ENCODE assay signal across 2 cellular contexts in the genomic region with DNA sequence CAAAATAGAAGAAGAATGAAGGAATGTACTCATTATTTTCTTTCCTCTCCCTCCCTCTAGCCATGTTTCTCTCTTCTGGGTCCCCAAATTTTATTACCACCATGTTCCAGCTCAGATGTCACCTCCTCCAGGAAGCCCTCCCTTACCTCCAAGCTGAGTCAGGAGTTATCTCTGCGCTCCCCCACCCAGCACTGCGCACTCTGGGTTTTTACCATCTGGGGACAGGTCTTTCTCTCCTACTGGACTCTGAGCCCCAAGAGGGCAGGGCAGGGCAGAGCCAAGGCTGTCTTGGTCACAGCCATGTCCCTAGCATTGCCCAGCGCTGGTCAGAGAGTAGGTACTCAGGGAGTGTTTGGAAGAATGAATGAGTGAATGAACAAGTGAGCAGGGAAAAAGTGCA.
TF ChIP-seq lines count a peak whose summit lies in the region.

No MANE protein-coding gene starts in this region.

TF ChIP-seq in A549, 52 proteins besides CTCF, POLR2A, EP300 and RAD21:
- TF ChIP-seq, protein P1, sequence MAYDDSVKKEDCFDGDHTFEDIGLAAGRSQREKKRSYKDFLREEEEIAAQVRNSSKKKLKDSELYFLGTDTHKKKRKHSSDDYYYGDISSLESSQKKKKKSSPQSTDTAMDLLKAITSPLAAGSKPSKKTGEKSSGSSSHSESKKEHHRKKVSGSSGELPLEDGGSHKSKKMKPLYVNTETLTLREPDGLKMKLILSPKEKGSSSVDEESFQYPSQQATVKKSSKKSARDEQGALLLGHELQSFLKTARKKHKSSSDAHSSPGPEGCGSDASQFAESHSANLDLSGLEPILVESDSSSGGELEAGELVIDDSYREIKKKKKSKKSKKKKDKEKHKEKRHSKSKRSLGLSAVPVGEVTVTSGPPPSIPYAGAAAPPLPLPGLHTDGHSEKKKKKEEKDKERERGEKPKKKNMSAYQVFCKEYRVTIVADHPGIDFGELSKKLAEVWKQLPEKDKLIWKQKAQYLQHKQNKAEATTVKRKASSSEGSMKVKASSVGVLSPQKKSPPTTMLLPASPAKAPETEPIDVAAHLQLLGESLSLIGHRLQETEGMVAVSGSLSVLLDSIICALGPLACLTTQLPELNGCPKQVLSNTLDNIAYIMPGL (CRISPR knock-in tag; IDR thresholded peaks at IDR 0.05; ENCODE audit: borderline replicate concordance), result no peak
- no peak for TF ChIP-seq SREBF2 (IDR thresholded peaks at IDR 0.05)
- TF ChIP-seq ZFP36 (IDR thresholded peaks at IDR 0.05; ENCODE audit: borderline replicate concordance, partially characterized antibody), result peak; percentile 88
- TF ChIP-seq, protein P2, sequence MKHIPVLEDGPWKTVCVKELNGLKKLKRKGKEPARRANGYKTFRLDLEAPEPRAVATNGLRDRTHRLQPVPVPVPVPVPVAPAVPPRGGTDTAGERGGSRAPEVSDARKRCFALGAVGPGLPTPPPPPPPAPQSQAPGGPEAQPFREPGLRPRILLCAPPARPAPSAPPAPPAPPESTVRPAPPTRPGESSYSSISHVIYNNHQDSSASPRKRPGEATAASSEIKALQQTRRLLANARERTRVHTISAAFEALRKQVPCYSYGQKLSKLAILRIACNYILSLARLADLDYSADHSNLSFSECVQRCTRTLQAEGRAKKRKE (CRISPR knock-in tag; IDR thresholded peaks at IDR 0.05; ENCODE audit: low read depth), result no peak
- TF ChIP-seq REST (IDR thresholded peaks at IDR 0.05), result no peak

TF ChIP-seq in WTC11, 78 proteins besides CTCF, POLR2A, EP300 and RAD21:
- no peak for TF ChIP-seq ERG (CRISPR knock-in tag; IDR thresholded peaks at IDR 0.05)
- no peak for TF ChIP-seq ESRRA (CRISPR knock-in tag; IDR thresholded peaks at IDR 0.05; ENCODE audit: borderline replicate concordance)
- TF ChIP-seq, protein P3, sequence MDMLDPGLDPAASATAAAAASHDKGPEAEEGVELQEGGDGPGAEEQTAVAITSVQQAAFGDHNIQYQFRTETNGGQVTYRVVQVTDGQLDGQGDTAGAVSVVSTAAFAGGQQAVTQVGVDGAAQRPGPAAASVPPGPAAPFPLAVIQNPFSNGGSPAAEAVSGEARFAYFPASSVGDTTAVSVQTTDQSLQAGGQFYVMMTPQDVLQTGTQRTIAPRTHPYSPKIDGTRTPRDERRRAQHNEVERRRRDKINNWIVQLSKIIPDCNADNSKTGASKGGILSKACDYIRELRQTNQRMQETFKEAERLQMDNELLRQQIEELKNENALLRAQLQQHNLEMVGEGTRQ (CRISPR knock-in tag; IDR thresholded peaks at IDR 0.05), result no peak
- TF ChIP-seq, protein P4, sequence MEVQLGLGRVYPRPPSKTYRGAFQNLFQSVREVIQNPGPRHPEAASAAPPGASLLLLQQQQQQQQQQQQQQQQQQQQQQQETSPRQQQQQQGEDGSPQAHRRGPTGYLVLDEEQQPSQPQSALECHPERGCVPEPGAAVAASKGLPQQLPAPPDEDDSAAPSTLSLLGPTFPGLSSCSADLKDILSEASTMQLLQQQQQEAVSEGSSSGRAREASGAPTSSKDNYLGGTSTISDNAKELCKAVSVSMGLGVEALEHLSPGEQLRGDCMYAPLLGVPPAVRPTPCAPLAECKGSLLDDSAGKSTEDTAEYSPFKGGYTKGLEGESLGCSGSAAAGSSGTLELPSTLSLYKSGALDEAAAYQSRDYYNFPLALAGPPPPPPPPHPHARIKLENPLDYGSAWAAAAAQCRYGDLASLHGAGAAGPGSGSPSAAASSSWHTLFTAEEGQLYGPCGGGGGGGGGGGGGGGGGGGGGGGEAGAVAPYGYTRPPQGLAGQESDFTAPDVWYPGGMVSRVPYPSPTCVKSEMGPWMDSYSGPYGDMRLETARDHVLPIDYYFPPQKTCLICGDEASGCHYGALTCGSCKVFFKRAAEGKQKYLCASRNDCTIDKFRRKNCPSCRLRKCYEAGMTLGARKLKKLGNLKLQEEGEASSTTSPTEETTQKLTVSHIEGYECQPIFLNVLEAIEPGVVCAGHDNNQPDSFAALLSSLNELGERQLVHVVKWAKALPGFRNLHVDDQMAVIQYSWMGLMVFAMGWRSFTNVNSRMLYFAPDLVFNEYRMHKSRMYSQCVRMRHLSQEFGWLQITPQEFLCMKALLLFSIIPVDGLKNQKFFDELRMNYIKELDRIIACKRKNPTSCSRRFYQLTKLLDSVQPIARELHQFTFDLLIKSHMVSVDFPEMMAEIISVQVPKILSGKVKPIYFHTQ (CRISPR knock-in tag; IDR thresholded peaks at IDR 0.05), result no peak
- TF ChIP-seq TEAD1 (CRISPR knock-in tag; IDR thresholded peaks at IDR 0.05), result no peak
- TF ChIP-seq NFATC4 (CRISPR knock-in tag; IDR thresholded peaks at IDR 0.05), result no peak
- no peak for TF ChIP-seq OVOL2 (CRISPR knock-in tag; IDR thresholded peaks at IDR 0.05; ENCODE audit: borderline replicate concordance)
- TF ChIP-seq SMAD4 (CRISPR knock-in tag; IDR thresholded peaks at IDR 0.05), result no peak
